ENCODE assay signal across 8 cellular contexts in the genomic region with DNA sequence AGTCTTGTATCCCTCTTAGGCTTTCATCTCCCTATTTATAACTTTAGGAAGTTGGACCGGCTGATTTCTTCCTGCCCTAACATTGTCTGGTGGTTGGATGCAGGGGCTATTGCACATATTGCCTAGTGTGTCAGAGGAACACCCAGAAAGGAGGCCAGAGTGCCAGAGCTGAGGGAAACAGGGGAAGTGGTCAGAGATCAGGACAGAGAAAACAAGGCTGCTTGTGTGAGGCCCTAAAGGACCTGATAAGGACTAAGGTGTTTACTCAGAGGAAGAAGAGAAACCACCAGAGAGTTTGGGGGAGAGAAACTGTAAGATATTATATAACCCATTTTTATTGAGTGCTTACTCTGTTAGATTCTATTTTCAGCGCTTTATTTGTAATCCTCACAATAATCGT. TPM values are rescaled to one million over a fixed set of nuclear protein-coding genes. Genes with fewer than 3 reads are reported as not detected.
A peak's percentile ranks its signal among the peaks of the same experiment; 100 is the strongest.
DNase-seq lines count a peak whose midpoint lies in the region; ATAC-seq and TF ChIP-seq lines count a peak whose summit lies in the region.

No MANE protein-coding gene starts in this region.

- peak; percentile 73 for DNase-seq in HT1080 (ENCODE audit: low read depth)
- no peak for DNase-seq in central memory CD8-positive, alpha-beta T cell (ENCODE audit: low spot score in 2 of 2)
- no peak for DNase-seq in progenitor cell of endocrine pancreas (ENCODE audit: low spot score, unreplicated experiment)
- DNase-seq in activated CD4-positive, alpha-beta T cell treated with anti-CD3 and anti-CD28 coated beads, Interleukin-2, amount 10 ng/mL, durations not matched to agents 24 days and 14 days = no peak
- DNase-seq in NCI-H2196 (lab: John Stamatoyannopoulos, UW; ENCODE audit: unreplicated experiment) = no peak
- DNase-seq in activated T-helper 2 cell treated with anti-CD3 and anti-CD28 coated beads, Interferon-gamma antibody, Interleukin-2, Interleukin-4, amounts not matched to agents 10 μg/mL and 5 μg/mL and 100 μg/mL, durations not matched to agents 14 hours and 24 hours and 36 hours (ENCODE audit: low spot score) = no peak

- intact Hi-C loops in activated CD4-positive, alpha-beta T cell treated with anti-CD3 and anti-CD28 coated beads, Interleukin-2, amount 10 ng/mL, durations not matched to agents 24 days and 14 days (cut with micrococcal nuclease) = no loop called here
- intact Hi-C loops in activated T-helper 2 cell treated with anti-CD3 and anti-CD28 coated beads, Interferon-gamma antibody, Interleukin-2, Interleukin-4, amounts not matched to agents 10 μg/mL and 5 μg/mL and 100 μg/mL, durations not matched to agents 14 hours and 24 hours and 36 hours (cut with micrococcal nuclease) = no loop called here

- TF ChIP-seq CTCF in progenitor cell of endocrine pancreas (IDR thresholded peaks at IDR 0.05; ENCODE audit: unreplicated experiment) = no peak

- H3K9me3 Mint-ChIP-seq in central memory CD8-positive, alpha-beta T cell = no peaks in the 10 kb centered on the region
- H3K9me3 Mint-ChIP-seq in progenitor cell of endocrine pancreas (ENCODE audit: low read depth) = no peaks in the 10 kb centered on the region
- H3K9me3 Mint-ChIP-seq in activated CD4-positive, alpha-beta T cell treated with anti-CD3 and anti-CD28 coated beads, Interleukin-2, amount 10 ng/mL, durations not matched to agents 24 days and 14 days = no peaks in the 10 kb centered on the region
- H3K9me3 Mint-ChIP-seq in activated T-helper 2 cell treated with anti-CD3 and anti-CD28 coated beads, Interferon-gamma antibody, Interleukin-2, Interleukin-4, amounts not matched to agents 10 μg/mL and 5 μg/mL and 100 μg/mL, durations not matched to agents 14 hours and 24 hours and 36 hours = no peaks in the 10 kb centered on the region

- H3K27me3 Mint-ChIP-seq in central memory CD8-positive, alpha-beta T cell = no peaks in the 10 kb centered on the region
- no peaks in the 10 kb centered on the region for H3K27me3 Mint-ChIP-seq in progenitor cell of endocrine pancreas
- no peaks in the 10 kb centered on the region for H3K27me3 Mint-ChIP-seq in activated CD4-positive, alpha-beta T cell treated with anti-CD3 and anti-CD28 coated beads, Interleukin-2, amount 10 ng/mL, durations not matched to agents 24 days and 14 days
- H3K27me3 Mint-ChIP-seq in activated T-helper 2 cell treated with anti-CD3 and anti-CD28 coated beads, Interferon-gamma antibody, Interleukin-2, Interleukin-4, amounts not matched to agents 10 μg/mL and 5 μg/mL and 100 μg/mL, durations not matched to agents 14 hours and 24 hours and 36 hours (ENCODE audit: low read depth) = no peaks in the 10 kb centered on the region

- peaks cover 13% of the 10 kb centered on the region for H3K4me1 Mint-ChIP-seq in central memory CD8-positive, alpha-beta T cell
- peaks cover 15% of the 10 kb centered on the region for H3K4me1 Mint-ChIP-seq in progenitor cell of endocrine pancreas (ENCODE audit: low read depth)
- H3K4me1 Mint-ChIP-seq in activated CD4-positive, alpha-beta T cell treated with anti-CD3 and anti-CD28 coated beads, Interleukin-2, amount 10 ng/mL, durations not matched to agents 24 days and 14 days = peaks cover 20% of the 10 kb centered on the region
- peaks cover 24% of the 10 kb centered on the region for H3K4me1 Mint-ChIP-seq in activated T-helper 2 cell treated with anti-CD3 and anti-CD28 coated beads, Interferon-gamma antibody, Interleukin-2, Interleukin-4, amounts not matched to agents 10 μg/mL and 5 μg/mL and 100 μg/mL, durations not matched to agents 14 hours and 24 hours and 36 hours (ENCODE audit: low read depth)

- H3K36me3 Mint-ChIP-seq in central memory CD8-positive, alpha-beta T cell (ENCODE audit: insufficient read depth) = peaks cover 3% of the 10 kb centered on the region
- no peaks in the 10 kb centered on the region for H3K36me3 Mint-ChIP-seq in progenitor cell of endocrine pancreas (ENCODE audit: insufficient read depth)
- H3K36me3 Mint-ChIP-seq in activated CD4-positive, alpha-beta T cell treated with anti-CD3 and anti-CD28 coated beads, Interleukin-2, amount 10 ng/mL, durations not matched to agents 24 days and 14 days (ENCODE audit: low read depth) = peaks cover 5% of the 10 kb centered on the region
- no peaks in the 10 kb centered on the region for H3K36me3 Mint-ChIP-seq in activated T-helper 2 cell treated with anti-CD3 and anti-CD28 coated beads, Interferon-gamma antibody, Interleukin-2, Interleukin-4, amounts not matched to agents 10 μg/mL and 5 μg/mL and 100 μg/mL, durations not matched to agents 14 hours and 24 hours and 36 hours (ENCODE audit: low read depth)

- H3K4me3 Mint-ChIP-seq in central memory CD8-positive, alpha-beta T cell = no peak overlapping the region
- H3K4me3 Mint-ChIP-seq in progenitor cell of endocrine pancreas (ENCODE audit: low read depth) = no peak overlapping the region
- no peak overlapping the region for H3K4me3 Mint-ChIP-seq in activated CD4-positive, alpha-beta T cell treated with anti-CD3 and anti-CD28 coated beads, Interleukin-2, amount 10 ng/mL, durations not matched to agents 24 days and 14 days
- no peak overlapping the region for H3K4me3 Mint-ChIP-seq in activated T-helper 2 cell treated with anti-CD3 and anti-CD28 coated beads, Interferon-gamma antibody, Interleukin-2, Interleukin-4, amounts not matched to agents 10 μg/mL and 5 μg/mL and 100 μg/mL, durations not matched to agents 14 hours and 24 hours and 36 hours (ENCODE audit: low read depth)

- ATAC-seq in GM19025 (IDR thresholded peaks at IDR 0.05; ENCODE audit: low read depth, unreplicated experiment) (peak; percentile 46), HG02571 (IDR thresholded peaks at IDR 0.05; ENCODE audit: unreplicated experiment) (no peak)
- no peak for ATAC-seq in central memory CD8-positive, alpha-beta T cell (replicated peaks; ENCODE audit: extremely low read depth, poor library complexity, severe bottlenecking)

- peak overlapping the region; percentile 16 for H3K27ac Mint-ChIP-seq in central memory CD8-positive, alpha-beta T cell (ENCODE audit: low read depth)
- peak overlapping the region; percentile 78 for H3K27ac Mint-ChIP-seq in progenitor cell of endocrine pancreas
- no peak overlapping the region for H3K27ac Mint-ChIP-seq in activated CD4-positive, alpha-beta T cell treated with anti-CD3 and anti-CD28 coated beads, Interleukin-2, amount 10 ng/mL, durations not matched to agents 24 days and 14 days
- H3K27ac Mint-ChIP-seq in activated T-helper 2 cell treated with anti-CD3 and anti-CD28 coated beads, Interferon-gamma antibody, Interleukin-2, Interleukin-4, amounts not matched to agents 10 μg/mL and 5 μg/mL and 100 μg/mL, durations not matched to agents 14 hours and 24 hours and 36 hours = no peak overlapping the region

RNA-seq across cellular contexts. Expression of gene REV3L, which starts 53.9 kb away (rescaled TPM):
- total RNA-seq in HT1080 (2014; rRNA removed; shearing (Covaris generic)) = 13.0 and 13.5 TPM in 2 replicates
- 10.5 and 12.4 TPM in 2 replicates for polyA plus RNA-seq in HT1080 (2015; cell fraction: cytosol; rRNA removed)
- 17.9 and 18.3 TPM in 2 replicates for polyA plus RNA-seq in HT1080 (2015; cell fraction: nucleus; rRNA removed)
- 40.0 and 40.5 TPM in 2 replicates for total RNA-seq in progenitor cell of endocrine pancreas
- 14.0 and 20.8 TPM in 2 replicates for total RNA-seq in activated CD4-positive, alpha-beta T cell treated with anti-CD3 and anti-CD28 coated beads, Interleukin-2, amount 10 ng/mL, durations not matched to agents 24 days and 14 days
- total RNA-seq in activated T-helper 2 cell treated with anti-CD3 and anti-CD28 coated beads, Interferon-gamma antibody, Interleukin-2, Interleukin-4, amounts not matched to agents 10 μg/mL and 5 μg/mL and 100 μg/mL, durations not matched to agents 14 hours and 24 hours and 36 hours = 19.4 and 23.8 TPM in 2 replicates

Comparison
In these comparisons a context has a peak if more than half of its experiments do, and no peak if none do; other contexts are left out.
1. H3K27ac Mint-ChIP-seq: peak in central memory CD8-positive, alpha-beta T cell (single experiment) and progenitor cell of endocrine pancreas (single experiment); none in activated CD4-positive, alpha-beta T cell treated with anti-CD3 and anti-CD28 coated beads, Interleukin-2, amount 10 ng/mL, durations not matched to agents 24 days and 14 days (single experiment) and activated T-helper 2 cell treated with anti-CD3 and anti-CD28 coated beads, Interferon-gamma antibody, Interleukin-2, Interleukin-4, amounts not matched to agents 10 μg/mL and 5 μg/mL and 100 μg/mL, durations not matched to agents 14 hours and 24 hours and 36 hours (single experiment).